ENCODE assay signal across 26 cellular contexts in genomic region chr6:42459888-42460287, GRCh38. TPM values are rescaled to one million over a fixed set of nuclear protein-coding genes. Genes with fewer than 3 reads are reported as not detected.
"Had no signal": no experiment of that assay in that cellular context is flagged by ENCODE, and none has a peak within 500 bp of the region (broad histone marks: within the 10 kb centered on the region; RNA-seq: fewer than 3 reads in every experiment).

No MANE protein-coding gene starts in this region.

- H3K27ac Mint-ChIP-seq: endodermal cell; memory B cell; mesothelial cell of epicardium; natural killer cell treated with Interleukin-12 subunit alpha and Interleukin-12 subunit beta and Interleukin-15 and Interleukin-18, amount 100 ng/mL, for 72 hours; stimulated activated memory B cell treated with anti-CD40 and anti-IgM and Interleukin-4, amounts not matched to agents 10 μg/mL and 1 μg/mL and 100 μg/mL, for 72 hours; stimulated activated naive CD8-positive, alpha-beta T cell treated with anti-CD3 and anti-CD28 coated beads, Interleukin-15, amount 100 ng/mL, for 72 hours had no signal

- DNase-seq: effector CD4-positive, alpha-beta T cell; endodermal cell; erythroblast; foreskin melanocyte; head of caudate nucleus; kidney; left cardiac atrium; left ventricle myocardium inferior; lower lobe of right lung; posterior cingulate gyrus; spleen; stimulated activated CD4-positive, alpha-beta T cell treated with anti-CD3 and anti-CD28 coated beads, Interleukin-15, amount 100 ng/mL, for 24 hours; stimulated activated CD4-positive, alpha-beta T cell treated with anti-CD3 and anti-CD28 coated beads, Interleukin-1b, Interleukin-23, amount 100 ng/mL, for 48 hours; stimulated activated CD4-positive, alpha-beta T cell treated with anti-CD3 and anti-CD28 coated beads, Interleukin-4, amount 100 ng/mL, for 24 hours; stimulated activated naive CD8-positive, alpha-beta T cell treated with anti-CD3 and anti-CD28 coated beads, Interleukin-15, amount 100 ng/mL, for 72 hours; testis; upper lobe of right lung had no signal

- H3K4me1 ChIP-seq: left ventricle myocardium inferior, lower lobe of right lung, spleen, testis, upper lobe of right lung, vagina had no signal

- H2AFZ ChIP-seq: hepatocyte had no signal

- H3K9me3 Mint-ChIP-seq: memory B cell; mesothelial cell of epicardium; natural killer cell treated with Interleukin-12 subunit alpha and Interleukin-12 subunit beta and Interleukin-15 and Interleukin-18, amount 100 ng/mL, for 72 hours; stimulated activated memory B cell treated with anti-CD40 and anti-IgM and Interleukin-4, amounts not matched to agents 10 μg/mL and 1 μg/mL and 100 μg/mL, for 72 hours; stimulated activated naive CD8-positive, alpha-beta T cell treated with anti-CD3 and anti-CD28 coated beads, Interleukin-15, amount 100 ng/mL, for 72 hours had no signal

- H3K27me3 ChIP-seq: hepatocyte, spleen, testis, tibial nerve, upper lobe of right lung, vagina had no signal

- H3K79me2 ChIP-seq: hepatocyte had no signal

- ATAC-seq: left cardiac atrium; lower lobe of right lung; natural killer cell treated with Interleukin-12 subunit alpha and Interleukin-12 subunit beta and Interleukin-15 and Interleukin-18, amount 100 ng/mL, for 72 hours; sciatic nerve; stimulated activated memory B cell treated with anti-CD40 and anti-IgM and Interleukin-4, amounts not matched to agents 10 μg/mL and 1 μg/mL and 100 μg/mL, for 72 hours; stimulated activated naive CD8-positive, alpha-beta T cell treated with anti-CD3 and anti-CD28 coated beads, Interleukin-15, amount 100 ng/mL, for 72 hours; upper lobe of right lung had no signal

- H3K27me3 Mint-ChIP-seq: memory B cell; natural killer cell treated with Interleukin-12 subunit alpha and Interleukin-12 subunit beta and Interleukin-15 and Interleukin-18, amount 100 ng/mL, for 72 hours; stimulated activated memory B cell treated with anti-CD40 and anti-IgM and Interleukin-4, amounts not matched to agents 10 μg/mL and 1 μg/mL and 100 μg/mL, for 72 hours; stimulated activated naive CD8-positive, alpha-beta T cell treated with anti-CD3 and anti-CD28 coated beads, Interleukin-15, amount 100 ng/mL, for 72 hours had no signal

- H3K36me3 ChIP-seq: left ventricle myocardium inferior, lower lobe of right lung, spleen, tibial nerve, upper lobe of right lung, vagina had no signal

- H3K27ac ChIP-seq: hepatocyte, left ventricle myocardium inferior, lower lobe of right lung, spleen, testis, tibial nerve, upper lobe of right lung, vagina had no signal

- H3K9me3 ChIP-seq: left ventricle myocardium inferior, lower lobe of right lung, spleen, testis, tibial nerve, upper lobe of right lung, vagina had no signal

- H3K36me3 Mint-ChIP-seq: memory B cell; mesothelial cell of epicardium; natural killer cell treated with Interleukin-12 subunit alpha and Interleukin-12 subunit beta and Interleukin-15 and Interleukin-18, amount 100 ng/mL, for 72 hours; stimulated activated memory B cell treated with anti-CD40 and anti-IgM and Interleukin-4, amounts not matched to agents 10 μg/mL and 1 μg/mL and 100 μg/mL, for 72 hours had no signal

- H3K4me3 ChIP-seq: hepatocyte, left ventricle myocardium inferior, lower lobe of right lung, spleen, testis, tibial nerve, upper lobe of right lung, vagina had no signal

- H3K4me2 ChIP-seq: hepatocyte had no signal

- H3K4me1 Mint-ChIP-seq: memory B cell; mesothelial cell of epicardium; stimulated activated memory B cell treated with anti-CD40 and anti-IgM and Interleukin-4, amounts not matched to agents 10 μg/mL and 1 μg/mL and 100 μg/mL, for 72 hours had no signal

- H3K4me3 Mint-ChIP-seq: endodermal cell; memory B cell; mesothelial cell of epicardium; natural killer cell treated with Interleukin-12 subunit alpha and Interleukin-12 subunit beta and Interleukin-15 and Interleukin-18, amount 100 ng/mL, for 72 hours; stimulated activated memory B cell treated with anti-CD40 and anti-IgM and Interleukin-4, amounts not matched to agents 10 μg/mL and 1 μg/mL and 100 μg/mL, for 72 hours; stimulated activated naive CD8-positive, alpha-beta T cell treated with anti-CD3 and anti-CD28 coated beads, Interleukin-15, amount 100 ng/mL, for 72 hours had no signal

RNA-seq across cellular contexts. Expression of gene TRERF1, which starts 8.2 kb away (rescaled TPM):
- total RNA-seq: dermis microvascular lymphatic vessel endothelial cell had no signal
